Comparison of ENCODE assay signal across 9 cellular contexts in the genomic region with DNA sequence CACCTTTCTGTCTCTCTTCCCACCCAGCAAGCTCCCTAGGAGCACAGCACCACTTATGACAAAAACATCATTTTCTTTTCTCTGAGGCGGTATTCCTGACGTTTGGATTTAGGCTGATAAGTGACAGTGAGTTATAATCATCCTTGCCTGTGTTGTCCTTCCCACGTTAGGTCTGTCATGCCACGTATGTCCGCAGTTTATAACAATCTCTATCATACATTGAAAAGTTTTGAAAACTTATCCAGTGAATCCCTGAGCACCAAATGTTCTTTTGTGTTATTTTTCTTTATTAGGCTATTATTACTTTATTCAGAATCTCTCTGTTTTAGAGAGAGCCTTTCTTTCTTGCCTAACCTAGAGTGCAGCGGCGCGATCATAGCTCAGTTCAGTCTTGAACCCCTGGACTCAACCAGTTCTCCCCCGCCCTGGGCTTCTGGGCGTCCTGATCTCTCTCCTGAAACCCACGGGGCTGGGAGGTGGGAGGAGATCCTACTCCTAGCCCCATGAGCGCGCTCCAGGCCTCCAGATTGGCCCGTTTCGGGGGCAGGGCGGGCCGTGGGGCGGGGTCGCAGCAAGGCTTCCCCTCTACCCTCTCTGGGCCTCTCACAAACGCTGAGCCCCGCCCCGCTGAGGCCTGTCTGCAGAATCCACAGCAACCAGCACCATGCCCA. TPM values are rescaled to one million over a fixed set of nuclear protein-coding genes. Genes with fewer than 3 reads are reported as not detected.
A peak's percentile ranks its signal among the peaks of the same experiment; 100 is the strongest.
DNase-seq lines count a peak whose midpoint lies in the region; ATAC-seq and TF ChIP-seq lines count a peak whose summit lies in the region.
"Had no signal": no experiment of that assay in that cellular context is flagged by ENCODE, and none has a peak within 500 bp of the region (broad histone marks: within the 10 kb centered on the region; RNA-seq: fewer than 3 reads in every experiment).

A gene (plus strand): TSS at position 606 of the 671 bp plus-strand sequence. CDS start 59 bp downstream, at position 665.

- H3K27ac Mint-ChIP-seq in GM23338: peak within 1 kb of the TSS; percentile 62; the same call in 1 of the 2 replicates

- TF ChIP-seq CTCF in DOHH2 (IDR thresholded peaks at IDR 0.05; ENCODE audit: low read depth, low read length, poor library complexity, severe bottlenecking) (no peak), GM23338 (conservative IDR thresholded peaks at IDR 0.05; ENCODE audit: low read depth in 2 of 2) (no peak), kidney epithelial cell (IDR thresholded peaks at IDR 0.05; ENCODE audit: insufficient read depth, low read length, poor library complexity, severe bottlenecking) (no peak)

- peak within 1 kb of the TSS; percentile 90 for H2AFZ ChIP-seq in GM23338

- H3K36me3 ChIP-seq in DOHH2 (ENCODE audit: control insufficient read depth, low read length) (no peaks in the 10 kb centered on the region), GM23338 (ENCODE audit: insufficient read depth) (no peaks in the 10 kb centered on the region), kidney epithelial cell (ENCODE audit: control insufficient read depth, insufficient read depth, low read length) (no peaks in the 10 kb centered on the region)

- no peaks in the 10 kb centered on the region for H3K9me3 Mint-ChIP-seq in GM23338

- H3K9me2 ChIP-seq in DOHH2 (replicated peaks; ENCODE audit: control insufficient read depth, low read length) (no peaks in the 10 kb centered on the region), GM23338 (ENCODE audit: insufficient read depth) (no peaks in the 10 kb centered on the region)

- H3K27ac ChIP-seq in DOHH2 (ENCODE audit: low read depth, low read length): no peak within 1 kb of the TSS
- H3K27ac ChIP-seq in GM23338 (ENCODE audit: low read depth): no peak within 1 kb of the TSS
- H3K27ac ChIP-seq in caudate nucleus (ENCODE audit: low read depth, low read length): peak within 1 kb of the TSS; percentile 54
- H3K27ac ChIP-seq: epithelial cell of prostate had no signal

- H3K4me3 ChIP-seq in DOHH2 (ENCODE audit: low read length) (peak within 1 kb of the TSS; percentile 26), GM23338 (peak within 1 kb of the TSS; percentile 56), kidney epithelial cell (ENCODE audit: low read depth, low read length) (peak within 1 kb of the TSS; percentile 44)

- H3F3A ChIP-seq in DOHH2 (ENCODE audit: control insufficient read depth, insufficient read depth) (no peaks in the 10 kb centered on the region), GM23338 (replicated peaks; ENCODE audit: low read depth) (no peaks in the 10 kb centered on the region)

- H3K4me3 Mint-ChIP-seq in GM23338: peak within 1 kb of the TSS; percentile 76

- H4K20me1 ChIP-seq in DOHH2 (ENCODE audit: control insufficient read depth, insufficient read depth, low read depth, low read length) (no peaks in the 10 kb centered on the region), GM23338 (replicated peaks; ENCODE audit: insufficient read depth) (no peaks in the 10 kb centered on the region)

- peak within 1 kb of the TSS; percentile 44 for H3K4me2 ChIP-seq in DOHH2 (ENCODE audit: low read length)
- H3K4me2 ChIP-seq in GM23338: peak within 1 kb of the TSS; percentile 72

- ATAC-seq in GM23338: peak; percentile 100

- H3K4me1 ChIP-seq in DOHH2 (ENCODE audit: control insufficient read depth, low read length): peaks cover 4% of the 10 kb centered on the region; the same call in 1 of the 2 replicates
- H3K4me1 ChIP-seq in GM23338 (ENCODE audit: insufficient read depth): peaks cover 8% of the 10 kb centered on the region; the same call in 1 of the 2 replicates

- no peaks in the 10 kb centered on the region for H3K36me3 Mint-ChIP-seq in GM23338 (ENCODE audit: low read depth)

- peaks cover 9% of the 10 kb centered on the region; the same call in 2 of the 3 replicates for H3K4me1 Mint-ChIP-seq in GM23338

- peak; percentile 96 for DNase-seq in GM23338 (ENCODE audit: low spot score)
- peak; percentile 58 for DNase-seq in NCI-H1105 (lab: John Stamatoyannopoulos, UW)
- peak; percentile 36 for DNase-seq in activated CD4-positive, CD25-positive, alpha-beta regulatory T cell treated with anti-CD3 and anti-CD28 coated beads, Interleukin-2, amount 50 U/mL, for 16 hours (ENCODE audit: low read depth, low spot score)
- peak in 60 of 61 donors; percentile 24 to 96 (median 83) for DNase-seq in caudate nucleus (lab: John Stamatoyannopoulos, UW)
- DNase-seq in kidney epithelial cell (ENCODE audit: low read depth): peak; percentile 35
- peak; percentile 74 to 83 (median 76) for DNase-seq in stimulated activated CD4-positive, alpha-beta T cell treated with anti-CD3 and anti-CD28 coated beads, Interleukin-12 subunit alpha, Interleukin-12 subunit beta, amount 100 ng/mL, for 48 hours (ENCODE audit: low read depth in 2 of 3, low spot score in 1 of 3)
- DNase-seq in LoVo (ENCODE audit: low spot score): no peak

- H3K27me3 ChIP-seq in DOHH2 (ENCODE audit: control insufficient read depth, low read length) (peaks cover 2% of the 10 kb centered on the region; the same call in 1 of the 2 replicates), GM23338 (ENCODE audit: insufficient read depth) (no peaks in the 10 kb centered on the region), kidney epithelial cell (ENCODE audit: control insufficient read depth, insufficient read depth, low read length) (no peaks in the 10 kb centered on the region)

- no peaks in the 10 kb centered on the region for H3K9me3 ChIP-seq in DOHH2 (ENCODE audit: control insufficient read depth, insufficient read depth, low read length)

- H3K79me2 ChIP-seq in DOHH2 (ENCODE audit: control insufficient read depth, low read length): no peaks in the 10 kb centered on the region
- H3K79me2 ChIP-seq in GM23338 (replicated peaks; ENCODE audit: insufficient read depth): no peaks in the 10 kb centered on the region

- H3K27me3 Mint-ChIP-seq in GM23338 (ENCODE audit: insufficient read depth, low read depth, poor library complexity): peaks cover 2% of the 10 kb centered on the region

TF ChIP-seq in GM23338, 12 proteins besides CTCF, POLR2A, EP300 and RAD21:
- TF ChIP-seq, protein P1, sequence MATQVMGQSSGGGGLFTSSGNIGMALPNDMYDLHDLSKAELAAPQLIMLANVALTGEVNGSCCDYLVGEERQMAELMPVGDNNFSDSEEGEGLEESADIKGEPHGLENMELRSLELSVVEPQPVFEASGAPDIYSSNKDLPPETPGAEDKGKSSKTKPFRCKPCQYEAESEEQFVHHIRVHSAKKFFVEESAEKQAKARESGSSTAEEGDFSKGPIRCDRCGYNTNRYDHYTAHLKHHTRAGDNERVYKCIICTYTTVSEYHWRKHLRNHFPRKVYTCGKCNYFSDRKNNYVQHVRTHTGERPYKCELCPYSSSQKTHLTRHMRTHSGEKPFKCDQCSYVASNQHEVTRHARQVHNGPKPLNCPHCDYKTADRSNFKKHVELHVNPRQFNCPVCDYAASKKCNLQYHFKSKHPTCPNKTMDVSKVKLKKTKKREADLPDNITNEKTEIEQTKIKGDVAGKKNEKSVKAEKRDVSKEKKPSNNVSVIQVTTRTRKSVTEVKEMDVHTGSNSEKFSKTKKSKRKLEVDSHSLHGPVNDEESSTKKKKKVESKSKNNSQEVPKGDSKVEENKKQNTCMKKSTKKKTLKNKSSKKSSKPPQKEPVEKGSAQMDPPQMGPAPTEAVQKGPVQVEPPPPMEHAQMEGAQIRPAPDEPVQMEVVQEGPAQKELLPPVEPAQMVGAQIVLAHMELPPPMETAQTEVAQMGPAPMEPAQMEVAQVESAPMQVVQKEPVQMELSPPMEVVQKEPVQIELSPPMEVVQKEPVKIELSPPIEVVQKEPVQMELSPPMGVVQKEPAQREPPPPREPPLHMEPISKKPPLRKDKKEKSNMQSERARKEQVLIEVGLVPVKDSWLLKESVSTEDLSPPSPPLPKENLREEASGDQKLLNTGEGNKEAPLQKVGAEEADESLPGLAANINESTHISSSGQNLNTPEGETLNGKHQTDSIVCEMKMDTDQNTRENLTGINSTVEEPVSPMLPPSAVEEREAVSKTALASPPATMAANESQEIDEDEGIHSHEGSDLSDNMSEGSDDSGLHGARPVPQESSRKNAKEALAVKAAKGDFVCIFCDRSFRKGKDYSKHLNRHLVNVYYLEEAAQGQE (IDR thresholded peaks at IDR 0.05; ENCODE audit: unreplicated experiment): no peak
- TF ChIP-seq EZH2phosphoT487 (IDR thresholded peaks at IDR 0.05; ENCODE audit: unreplicated experiment) (no peak), CREB1 (CRISPR knock-in tag; IDR thresholded peaks at IDR 0.05; ENCODE audit: low read depth) (no peak), POLR2AphosphoS5 (IDR thresholded peaks at IDR 0.05; ENCODE audit: low read depth) (peak; percentile 51)

RNA-seq across cellular contexts. Expression of the gene that starts here (rescaled TPM):
- 8.9 and 20.3 TPM in 2 replicates for total RNA-seq in GM23338 (2014; rRNA removed; shearing (Covaris generic))
- polyA plus RNA-seq in GM23338 (2016; fragmentation: Nextera tagmentation; extraction: Ambion mirVana): 12.1 and 16.0 TPM in 2 replicates
- total RNA-seq in kidney epithelial cell: 3.8 and 5.0 TPM in 2 replicates
